ENCODE assay signal across 8 cellular contexts in genomic region chr21:45973475-45974072, GRCh38. TPM values are rescaled to one million over a fixed set of nuclear protein-coding genes. Genes with fewer than 3 reads are reported as not detected.
DNase-seq lines count a peak whose midpoint lies in the region; ATAC-seq and TF ChIP-seq lines count a peak whose summit lies in the region.

No MANE protein-coding gene starts in this region.

- H3K4ac ChIP-seq in H9 (ENCODE audit: low read depth, low read length) = no peak overlapping the region

- no peak overlapping the region for H3K27ac Mint-ChIP-seq in H9

- H3K4me3 ChIP-seq in BJ (ENCODE audit: low read depth, low read length) = peak overlapping the region; percentile 38
- H3K4me3 ChIP-seq in mucosa of descending colon = peak overlapping the region; percentile 17

- peaks cover 8% of the 10 kb centered on the region for H3K27me3 Mint-ChIP-seq in H9 (ENCODE audit: low read depth)

- H2BK5ac ChIP-seq in H9 (ENCODE audit: insufficient read length, low read length) = no peak overlapping the region

- CTCF ChIA-PET in BJ (lab: Yijun Ruan, JAX) = interaction anchor here (0.6 to 5.7 kb wide), 27 partner anchors 10 to 905 kb away, joined by 3 to 64 read pairs (median 4); partner anchors contain the start of gene COL6A2

- DNase-seq in BJ (ENCODE audit: low read depth) (no peak), H9 (peak; percentile 72), NCI-H748 treated with DMSO at 0.1 percent for 48 hours (lab: John Stamatoyannopoulos, UW) (peak; percentile 31), activated T-cell treated with anti-CD3 and anti-CD28 coated beads for 1 hour (ENCODE audit: low read depth) (peak; percentile 75), epidermal melanocyte (ENCODE audit: insufficient read length, low spot score) (peak; percentile 92), mucosa of descending colon (peak; percentile 72 to 74 (median 73)), putamen (ENCODE audit: low spot score) (no peak)
- DNase-seq in stimulated activated CD8-positive, alpha-beta memory T cell treated with anti-CD3 and anti-CD28 coated beads, Interleukin-2, amount 100 ng/mL, for 48 hours (ENCODE audit: low read depth in 2 of 2) = peak; percentile 75 to 77

- no peaks in the 10 kb centered on the region for H4K20me1 ChIP-seq in H9 (ENCODE audit: control insufficient read depth, insufficient read depth, insufficient read length)

- H3K79me2 ChIP-seq in H9 (ENCODE audit: insufficient read depth, low read length) = no peaks in the 10 kb centered on the region

- no peak overlapping the region for H2BK120ac ChIP-seq in H9 (ENCODE audit: low read depth, low read length, poor library complexity, severe bottlenecking)

- H3K36me3 ChIP-seq in BJ (ENCODE audit: control insufficient read depth, insufficient read depth, low read length) (no peaks in the 10 kb centered on the region), mucosa of descending colon (ENCODE audit: low read depth) (no peaks in the 10 kb centered on the region)

- peak; percentile 49 for ATAC-seq in mucosa of descending colon

- intact Hi-C loops in mucosa of descending colon (cut with DNase I, micrococcal nuclease) = no loop called here

- no peak overlapping the region for H2BK15ac ChIP-seq in H9 (ENCODE audit: low read depth, low read length)

- H4K91ac ChIP-seq in H9 (ENCODE audit: insufficient read length, low read depth, low read length) = no peak overlapping the region

- H3K27ac ChIP-seq in H9 (ENCODE audit: insufficient read length, low read depth, low read length) = no peak overlapping the region

- no peaks in the 10 kb centered on the region; the same call in 1 of the 2 replicates for H3K4me1 ChIP-seq in H9 (ENCODE audit: insufficient read depth, low read length)
- H3K4me1 ChIP-seq in mucosa of descending colon (ENCODE audit: low read depth) = peaks cover 19% of the 10 kb centered on the region

- H2AK5ac ChIP-seq in H9 (ENCODE audit: insufficient read length, low read length) = no peak overlapping the region

- H2BK12ac ChIP-seq in H9 (ENCODE audit: insufficient read length, low read depth, low read length) = no peak overlapping the region

- H3K56ac ChIP-seq in H9 (ENCODE audit: insufficient read length, low read depth, low read length) = no peak overlapping the region

- H3K27me3 ChIP-seq in BJ (ENCODE audit: control insufficient read depth, insufficient read depth, low read length) (no peaks in the 10 kb centered on the region), H9 (ENCODE audit: insufficient read depth, low read length) (no peaks in the 10 kb centered on the region)

- no peak overlapping the region for H4K8ac ChIP-seq in H9 (replicated peaks; ENCODE audit: insufficient read length, low read depth, low read length)

- H3K23me2 ChIP-seq in H9 (ENCODE audit: insufficient read length, low read depth, low read length, poor library complexity, severe bottlenecking) = peaks cover 27% of the 10 kb centered on the region

- H3K4me2 ChIP-seq in H9 (ENCODE audit: insufficient read depth, insufficient read length, low read length) = peak overlapping the region; percentile 82

- peaks cover 20 to 24% of the 10 kb centered on the region in 2 experiments for H3K4me1 Mint-ChIP-seq in H9

- H3K36me3 Mint-ChIP-seq in H9 (ENCODE audit: insufficient read depth in 1 of 3, low read depth in 3 of 3) = no peaks in the 10 kb centered on the region

- H2BK20ac ChIP-seq in H9 (ENCODE audit: low read depth, low read length, poor library complexity, severe bottlenecking) = no peak overlapping the region

- POLR2A ChIA-PET in BJ (lab: Charles Lee) = interaction anchor here (0.6 to 1.2 kb wide), 3 partner anchors 9 to 83 kb away, joined by 3 to 9 read pairs (median 4); no protein-coding TSS in a partner anchor

- H3K9ac ChIP-seq in H9 (ENCODE audit: extremely low read depth, insufficient read length, low read length) = peak overlapping the region; percentile 15

- H3K4me3 Mint-ChIP-seq in H9 = peak overlapping the region; percentile 67 to 76

- TF ChIP-seq CTCF in BJ (IDR thresholded peaks at IDR 0.05; ENCODE audit: insufficient read depth, low read depth, low read length) (peak; percentile 86), H9 (conservative IDR thresholded peaks at IDR 0.05) (peak; percentile 64), mucosa of descending colon (IDR thresholded peaks at IDR 0.05) (peak; percentile 54)

- H3K9me3 Mint-ChIP-seq in H9 = no peaks in the 10 kb centered on the region; a peak in 1 of 5 replicates

- H3K14ac ChIP-seq in H9 (ENCODE audit: insufficient read depth, low read length) = peak overlapping the region; percentile 52; the same call in 1 of the 2 replicates

- H3K23ac ChIP-seq in H9 (ENCODE audit: insufficient read length, low read depth, low read length) = no peak overlapping the region

- H3K18ac ChIP-seq in H9 (ENCODE audit: insufficient read length, low read depth, low read length) = peak overlapping the region; percentile 4

- H3K9me3 ChIP-seq in H9 (ENCODE audit: control insufficient read depth, low read depth, low read length) = no peaks in the 10 kb centered on the region
- no peaks in the 10 kb centered on the region for H3K9me3 ChIP-seq in mucosa of descending colon

- no peak overlapping the region for H2AFZ ChIP-seq in H9 (ENCODE audit: low read length)

- H3T11ph ChIP-seq in H9 (ENCODE audit: low read length) = no peak overlapping the region

- no peaks in the 10 kb centered on the region for H3K79me1 ChIP-seq in H9 (ENCODE audit: insufficient read depth, low read depth, low read length, poor library complexity, severe bottlenecking)

- no peak overlapping the region for H4K5ac ChIP-seq in H9 (ENCODE audit: insufficient read length, low read depth, low read length)

- no CpG with 5 or more reads among the region's 38 CpGs for WGBS in H9 (ENCODE audit: extremely low coverage, insufficient read length, low lambda C conversion rate)

RNA-seq across cellular contexts. Expression of gene COL6A1, which starts 8.0 kb away (rescaled TPM):
- polyA plus RNA-seq in BJ (2011; rRNA removed) = 220 and 672 TPM in 2 replicates
- 103 and 155 TPM in 2 replicates for polyA minus RNA-seq in BJ (2011; rRNA and poly(A)+ RNA removed)
- total RNA-seq in H9 (2021) (193 and 194 TPM in 2 replicates), mucosa of descending colon (100 to 1,000 TPM in 2 of 3 donors, 10 to 100 TPM in 1; 45.0 to 663 (median 114) TPM)

Comparison
In these comparisons a context has a peak if more than half of its experiments do, and no peak if none do; other contexts are left out.
1. DNase-seq: peak in H9 (single experiment), NCI-H748 treated with DMSO at 0.1 percent for 48 hours (single experiment), activated T-cell treated with anti-CD3 and anti-CD28 coated beads for 1 hour (single experiment), epidermal melanocyte (single experiment), mucosa of descending colon (3 of 3) and stimulated activated CD8-positive, alpha-beta memory T cell treated with anti-CD3 and anti-CD28 coated beads, Interleukin-2, amount 100 ng/mL, for 48 hours (2 of 2); none in BJ (single experiment) and putamen (single experiment).
2. Peak in every context shown above with its lines, with median percentiles within 50 percentile points of each other: CTCF ChIP-seq.